In the genomic region with DNA sequence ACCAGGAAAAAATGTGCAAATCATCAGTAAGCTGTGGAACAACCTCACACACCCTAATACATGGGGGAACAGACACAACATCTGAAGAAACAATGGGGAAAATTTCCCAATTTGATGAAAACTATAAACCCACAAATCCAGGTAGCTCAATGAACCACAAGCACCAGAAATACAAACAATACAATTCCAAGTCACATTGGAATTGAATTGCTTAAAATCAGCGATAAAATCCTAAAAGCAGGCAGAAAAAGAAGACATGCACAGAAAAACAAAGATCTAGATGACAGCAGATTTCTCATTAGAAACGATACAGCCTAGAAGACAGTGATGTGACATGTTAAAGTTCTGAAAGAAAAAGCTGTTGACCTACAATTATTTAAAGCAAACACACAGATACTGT, we compare ENCODE assay signal across 1 cellular context.
TF ChIP-seq lines count a peak whose summit lies in the region.

No MANE protein-coding gene starts in this region.

TF ChIP-seq in K562, 482 proteins besides CTCF, POLR2A, EP300 and RAD21 (continued from another document):
- TF ChIP-seq, protein P1, sequence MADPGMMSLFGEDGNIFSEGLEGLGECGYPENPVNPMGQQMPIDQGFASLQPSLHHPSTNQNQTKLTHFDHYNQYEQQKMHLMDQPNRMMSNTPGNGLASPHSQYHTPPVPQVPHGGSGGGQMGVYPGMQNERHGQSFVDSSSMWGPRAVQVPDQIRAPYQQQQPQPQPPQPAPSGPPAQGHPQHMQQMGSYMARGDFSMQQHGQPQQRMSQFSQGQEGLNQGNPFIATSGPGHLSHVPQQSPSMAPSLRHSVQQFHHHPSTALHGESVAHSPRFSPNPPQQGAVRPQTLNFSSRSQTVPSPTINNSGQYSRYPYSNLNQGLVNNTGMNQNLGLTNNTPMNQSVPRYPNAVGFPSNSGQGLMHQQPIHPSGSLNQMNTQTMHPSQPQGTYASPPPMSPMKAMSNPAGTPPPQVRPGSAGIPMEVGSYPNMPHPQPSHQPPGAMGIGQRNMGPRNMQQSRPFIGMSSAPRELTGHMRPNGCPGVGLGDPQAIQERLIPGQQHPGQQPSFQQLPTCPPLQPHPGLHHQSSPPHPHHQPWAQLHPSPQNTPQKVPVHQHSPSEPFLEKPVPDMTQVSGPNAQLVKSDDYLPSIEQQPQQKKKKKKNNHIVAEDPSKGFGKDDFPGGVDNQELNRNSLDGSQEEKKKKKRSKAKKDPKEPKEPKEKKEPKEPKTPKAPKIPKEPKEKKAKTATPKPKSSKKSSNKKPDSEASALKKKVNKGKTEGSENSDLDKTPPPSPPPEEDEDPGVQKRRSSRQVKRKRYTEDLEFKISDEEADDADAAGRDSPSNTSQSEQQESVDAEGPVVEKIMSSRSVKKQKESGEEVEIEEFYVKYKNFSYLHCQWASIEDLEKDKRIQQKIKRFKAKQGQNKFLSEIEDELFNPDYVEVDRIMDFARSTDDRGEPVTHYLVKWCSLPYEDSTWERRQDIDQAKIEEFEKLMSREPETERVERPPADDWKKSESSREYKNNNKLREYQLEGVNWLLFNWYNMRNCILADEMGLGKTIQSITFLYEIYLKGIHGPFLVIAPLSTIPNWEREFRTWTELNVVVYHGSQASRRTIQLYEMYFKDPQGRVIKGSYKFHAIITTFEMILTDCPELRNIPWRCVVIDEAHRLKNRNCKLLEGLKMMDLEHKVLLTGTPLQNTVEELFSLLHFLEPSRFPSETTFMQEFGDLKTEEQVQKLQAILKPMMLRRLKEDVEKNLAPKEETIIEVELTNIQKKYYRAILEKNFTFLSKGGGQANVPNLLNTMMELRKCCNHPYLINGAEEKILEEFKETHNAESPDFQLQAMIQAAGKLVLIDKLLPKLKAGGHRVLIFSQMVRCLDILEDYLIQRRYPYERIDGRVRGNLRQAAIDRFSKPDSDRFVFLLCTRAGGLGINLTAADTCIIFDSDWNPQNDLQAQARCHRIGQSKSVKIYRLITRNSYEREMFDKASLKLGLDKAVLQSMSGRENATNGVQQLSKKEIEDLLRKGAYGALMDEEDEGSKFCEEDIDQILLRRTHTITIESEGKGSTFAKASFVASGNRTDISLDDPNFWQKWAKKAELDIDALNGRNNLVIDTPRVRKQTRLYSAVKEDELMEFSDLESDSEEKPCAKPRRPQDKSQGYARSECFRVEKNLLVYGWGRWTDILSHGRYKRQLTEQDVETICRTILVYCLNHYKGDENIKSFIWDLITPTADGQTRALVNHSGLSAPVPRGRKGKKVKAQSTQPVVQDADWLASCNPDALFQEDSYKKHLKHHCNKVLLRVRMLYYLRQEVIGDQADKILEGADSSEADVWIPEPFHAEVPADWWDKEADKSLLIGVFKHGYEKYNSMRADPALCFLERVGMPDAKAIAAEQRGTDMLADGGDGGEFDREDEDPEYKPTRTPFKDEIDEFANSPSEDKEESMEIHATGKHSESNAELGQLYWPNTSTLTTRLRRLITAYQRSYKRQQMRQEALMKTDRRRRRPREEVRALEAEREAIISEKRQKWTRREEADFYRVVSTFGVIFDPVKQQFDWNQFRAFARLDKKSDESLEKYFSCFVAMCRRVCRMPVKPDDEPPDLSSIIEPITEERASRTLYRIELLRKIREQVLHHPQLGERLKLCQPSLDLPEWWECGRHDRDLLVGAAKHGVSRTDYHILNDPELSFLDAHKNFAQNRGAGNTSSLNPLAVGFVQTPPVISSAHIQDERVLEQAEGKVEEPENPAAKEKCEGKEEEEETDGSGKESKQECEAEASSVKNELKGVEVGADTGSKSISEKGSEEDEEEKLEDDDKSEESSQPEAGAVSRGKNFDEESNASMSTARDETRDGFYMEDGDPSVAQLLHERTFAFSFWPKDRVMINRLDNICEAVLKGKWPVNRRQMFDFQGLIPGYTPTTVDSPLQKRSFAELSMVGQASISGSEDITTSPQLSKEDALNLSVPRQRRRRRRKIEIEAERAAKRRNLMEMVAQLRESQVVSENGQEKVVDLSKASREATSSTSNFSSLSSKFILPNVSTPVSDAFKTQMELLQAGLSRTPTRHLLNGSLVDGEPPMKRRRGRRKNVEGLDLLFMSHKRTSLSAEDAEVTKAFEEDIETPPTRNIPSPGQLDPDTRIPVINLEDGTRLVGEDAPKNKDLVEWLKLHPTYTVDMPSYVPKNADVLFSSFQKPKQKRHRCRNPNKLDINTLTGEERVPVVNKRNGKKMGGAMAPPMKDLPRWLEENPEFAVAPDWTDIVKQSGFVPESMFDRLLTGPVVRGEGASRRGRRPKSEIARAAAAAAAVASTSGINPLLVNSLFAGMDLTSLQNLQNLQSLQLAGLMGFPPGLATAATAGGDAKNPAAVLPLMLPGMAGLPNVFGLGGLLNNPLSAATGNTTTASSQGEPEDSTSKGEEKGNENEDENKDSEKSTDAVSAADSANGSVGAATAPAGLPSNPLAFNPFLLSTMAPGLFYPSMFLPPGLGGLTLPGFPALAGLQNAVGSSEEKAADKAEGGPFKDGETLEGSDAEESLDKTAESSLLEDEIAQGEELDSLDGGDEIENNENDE (IDR thresholded peaks at IDR 0.05; ENCODE audit: low read depth, low read length), result no peak
- no peak for TF ChIP-seq JUNB (CRISPR knock-in tag; conservative IDR thresholded peaks at IDR 0.05)
- TF ChIP-seq BRF1 (IDR thresholded peaks at IDR 0.05; ENCODE audit: borderline replicate concordance, extremely low read depth, insufficient read length), result no peak
- TF ChIP-seq NCOA4 (IDR thresholded peaks at IDR 0.05; ENCODE audit: partially characterized antibody), result peak; percentile 80
- no peak for TF ChIP-seq CBX2 (IDR thresholded peaks at IDR 0.05; ENCODE audit: insufficient read depth, low read length, poor library complexity, severe bottlenecking)
- 0 out of 2 replicates have a peak, but pooled peaks have one; percentile 26 for TF ChIP-seq KHSRP (IDR thresholded peaks at IDR 0.05)
- TF ChIP-seq, protein P2, sequence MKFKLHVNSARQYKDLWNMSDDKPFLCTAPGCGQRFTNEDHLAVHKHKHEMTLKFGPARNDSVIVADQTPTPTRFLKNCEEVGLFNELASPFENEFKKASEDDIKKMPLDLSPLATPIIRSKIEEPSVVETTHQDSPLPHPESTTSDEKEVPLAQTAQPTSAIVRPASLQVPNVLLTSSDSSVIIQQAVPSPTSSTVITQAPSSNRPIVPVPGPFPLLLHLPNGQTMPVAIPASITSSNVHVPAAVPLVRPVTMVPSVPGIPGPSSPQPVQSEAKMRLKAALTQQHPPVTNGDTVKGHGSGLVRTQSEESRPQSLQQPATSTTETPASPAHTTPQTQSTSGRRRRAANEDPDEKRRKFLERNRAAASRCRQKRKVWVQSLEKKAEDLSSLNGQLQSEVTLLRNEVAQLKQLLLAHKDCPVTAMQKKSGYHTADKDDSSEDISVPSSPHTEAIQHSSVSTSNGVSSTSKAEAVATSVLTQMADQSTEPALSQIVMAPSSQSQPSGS (CRISPR knock-in tag; IDR thresholded peaks at IDR 0.05), result 0 out of 2 replicates have a peak, but pooled peaks have one; percentile 0
- TF ChIP-seq, protein P3, sequence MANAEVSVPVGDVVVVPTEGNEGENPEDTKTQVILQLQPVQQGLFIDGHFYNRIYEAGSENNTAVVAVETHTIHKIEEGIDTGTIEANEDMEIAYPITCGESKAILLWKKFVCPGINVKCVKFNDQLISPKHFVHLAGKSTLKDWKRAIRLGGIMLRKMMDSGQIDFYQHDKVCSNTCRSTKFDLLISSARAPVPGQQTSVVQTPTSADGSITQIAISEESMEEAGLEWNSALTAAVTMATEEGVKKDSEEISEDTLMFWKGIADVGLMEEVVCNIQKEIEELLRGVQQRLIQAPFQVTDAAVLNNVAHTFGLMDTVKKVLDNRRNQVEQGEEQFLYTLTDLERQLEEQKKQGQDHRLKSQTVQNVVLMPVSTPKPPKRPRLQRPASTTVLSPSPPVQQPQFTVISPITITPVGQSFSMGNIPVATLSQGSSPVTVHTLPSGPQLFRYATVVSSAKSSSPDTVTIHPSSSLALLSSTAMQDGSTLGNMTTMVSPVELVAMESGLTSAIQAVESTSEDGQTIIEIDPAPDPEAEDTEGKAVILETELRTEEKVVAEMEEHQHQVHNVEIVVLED (CRISPR knock-in tag; IDR thresholded peaks at IDR 0.05), result no peak
- peak; percentile 55 for TF ChIP-seq ARHGAP35 (IDR thresholded peaks at IDR 0.05; ENCODE audit: partially characterized antibody)
TF ChIP-seq in K562: peak in this region for 10.
